Comparison of ENCODE assay signal across 9 cellular contexts in the genomic region with DNA sequence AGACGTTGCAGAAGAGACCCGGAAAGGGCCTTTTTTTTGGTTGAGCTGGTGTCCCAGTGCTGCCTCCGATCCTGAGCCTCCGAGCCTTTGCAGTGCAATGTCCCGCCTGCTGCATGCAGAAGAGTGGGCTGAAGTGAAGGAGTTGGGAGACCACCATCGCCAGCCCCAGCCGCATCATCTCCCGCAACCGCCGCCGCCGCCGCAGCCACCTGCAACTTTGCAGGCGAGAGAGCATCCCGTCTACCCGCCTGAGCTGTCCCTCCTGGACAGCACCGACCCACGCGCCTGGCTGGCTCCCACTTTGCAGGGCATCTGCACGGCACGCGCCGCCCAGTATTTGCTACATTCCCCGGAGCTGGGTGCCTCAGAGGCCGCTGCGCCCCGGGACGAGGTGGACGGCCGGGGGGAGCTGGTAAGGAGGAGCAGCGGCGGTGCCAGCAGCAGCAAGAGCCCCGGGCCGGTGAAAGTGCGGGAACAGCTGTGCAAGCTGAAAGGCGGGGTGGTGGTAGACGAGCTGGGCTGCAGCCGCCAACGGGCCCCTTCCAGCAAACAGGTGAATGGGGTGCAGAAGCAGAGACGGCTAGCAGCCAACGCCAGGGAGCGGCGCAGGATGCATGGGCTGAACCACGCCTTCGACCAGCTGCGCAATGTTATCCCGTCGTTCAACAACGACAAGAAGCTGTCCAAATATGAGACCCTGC. TPM values are rescaled to one million over a fixed set of nuclear protein-coding genes. Genes with fewer than 3 reads are reported as not detected.
DNase-seq lines count a peak whose midpoint lies in the region; ATAC-seq, FAIRE-seq and TF ChIP-seq lines count a peak whose summit lies in the region.
"Had no signal": no experiment of that assay in that cellular context is flagged by ENCODE, and none has a peak within 500 bp of the region (broad histone marks: within the 10 kb centered on the region; RNA-seq: fewer than 3 reads in every experiment).

No MANE protein-coding gene starts in this region.

- H3K4me3 Mint-ChIP-seq in brain (peak overlapping the region; percentile 82 to 88 (median 87)), mesothelial cell of epicardium (peak overlapping the region; percentile 68)

- no peaks in the 10 kb centered on the region for H3K9me3 ChIP-seq in A549

- CTCF ChIA-PET in A549 (lab: Yijun Ruan, JAX) = no interaction called here

- no peak for TF ChIP-seq RAD21 in A549 (conservative IDR thresholded peaks at IDR 0.05 in 1 of 2, IDR thresholded peaks at IDR 0.05 in 1 of 2)

- WGBS in A549 (ENCODE audit: missing lambda C conversion rate) = 14% methylated on average over 23 of the region's 49 CpGs

- H3K36me3 Mint-ChIP-seq in brain (no peaks in the 10 kb centered on the region), mesothelial cell of epicardium (no peaks in the 10 kb centered on the region)

- peaks cover 3% of the 10 kb centered on the region; the same call in 1 of the 3 replicates for H3K4me1 ChIP-seq in A549

- peaks cover 34% of the 10 kb centered on the region for H3K4me1 Mint-ChIP-seq in brain
- peaks cover 25% of the 10 kb centered on the region for H3K4me1 Mint-ChIP-seq in mesothelial cell of epicardium

- H3K27ac ChIP-seq in A549 = no peak overlapping the region

- POLR2A ChIA-PET in A549 (lab: Yijun Ruan, JAX) = no interaction called here

- TF ChIP-seq POLR2A in A549 (IDR thresholded peaks at IDR 0.05; ENCODE audit: low read length) = no peak

- H3K9me3 Mint-ChIP-seq in brain (peaks cover 0 to 9% (median 6%) of the 10 kb centered on the region in 5 experiments), mesothelial cell of epicardium (no peaks in the 10 kb centered on the region)

- H3K27ac Mint-ChIP-seq in brain = no peak overlapping the region
- no peak overlapping the region for H3K27ac Mint-ChIP-seq in mesothelial cell of epicardium

- no peak for FAIRE-seq in A549 (lab: Jason Lieb, UNC)

- H3K27me3 Mint-ChIP-seq in brain = peaks cover 100% of the 10 kb centered on the region
- H3K27me3 Mint-ChIP-seq in mesothelial cell of epicardium (ENCODE audit: low read depth) = peaks cover 100% of the 10 kb centered on the region

- H3K4me2 ChIP-seq in A549 = peak overlapping the region; percentile 89

- no peak for DNase-seq in A549 (ENCODE audit: low read depth in 1 of 2, low spot score in 1 of 2)
- peak; percentile 27 for DNase-seq in HT-29 (ENCODE audit: low spot score)
- DNase-seq in mesothelial cell of epicardium (ENCODE audit: low spot score in 2 of 2, unreplicated experiment in 2 of 2) = peak in 1 of 2 experiments; percentile 49
- DNase-seq in GOT3 (lab: John Stamatoyannopoulos, UW) = no peak
- no peak for DNase-seq in GM19238 (ENCODE audit: insufficient read length, low spot score)
- no peak for DNase-seq in RKO (ENCODE audit: low spot score)

- H3K4me3 ChIP-seq in A549 = peak overlapping the region; percentile 51

- no peak for TF ChIP-seq EP300 in A549 (IDR thresholded peaks at IDR 0.05)

- TF ChIP-seq CTCF in A549 (IDR thresholded peaks at IDR 0.05) (no peak), brain (conservative IDR thresholded peaks at IDR 0.05) (no peak), mesothelial cell of epicardium (IDR thresholded peaks at IDR 0.05; ENCODE audit: unreplicated experiment) (no peak)

- ATAC-seq in A549 = peak; percentile 60 to 72
- no peak for ATAC-seq in GM21717 (IDR thresholded peaks at IDR 0.05; ENCODE audit: unreplicated experiment)

TF ChIP-seq in A549, 52 proteins besides CTCF, POLR2A, EP300 and RAD21:
- TF ChIP-seq, protein P1, sequence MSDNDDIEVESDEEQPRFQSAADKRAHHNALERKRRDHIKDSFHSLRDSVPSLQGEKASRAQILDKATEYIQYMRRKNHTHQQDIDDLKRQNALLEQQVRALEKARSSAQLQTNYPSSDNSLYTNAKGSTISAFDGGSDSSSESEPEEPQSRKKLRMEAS (IDR thresholded peaks at IDR 0.05) = peak; percentile 4; the same call in 1 of the 2 replicates
- no peak for TF ChIP-seq KDM5A (IDR thresholded peaks at IDR 0.05)
- TF ChIP-seq, protein P2, sequence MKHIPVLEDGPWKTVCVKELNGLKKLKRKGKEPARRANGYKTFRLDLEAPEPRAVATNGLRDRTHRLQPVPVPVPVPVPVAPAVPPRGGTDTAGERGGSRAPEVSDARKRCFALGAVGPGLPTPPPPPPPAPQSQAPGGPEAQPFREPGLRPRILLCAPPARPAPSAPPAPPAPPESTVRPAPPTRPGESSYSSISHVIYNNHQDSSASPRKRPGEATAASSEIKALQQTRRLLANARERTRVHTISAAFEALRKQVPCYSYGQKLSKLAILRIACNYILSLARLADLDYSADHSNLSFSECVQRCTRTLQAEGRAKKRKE (CRISPR knock-in tag; IDR thresholded peaks at IDR 0.05; ENCODE audit: low read depth) = no peak
- TF ChIP-seq NPAS2 (CRISPR knock-in tag; IDR thresholded peaks at IDR 0.05; ENCODE audit: borderline replicate concordance) = no peak
- no peak for TF ChIP-seq HES2 (IDR thresholded peaks at IDR 0.05)
TF ChIP-seq in A549: peak in this region for 1.

RNA-seq across cellular contexts. Expression of gene ATOH1, which starts 0.4 kb away (rescaled TPM):
- polyA plus RNA-seq in A549 (2011; rRNA removed) (not detected in 2 replicates), A549 (2017; fragmentation: RNase III; extraction: RNeasy Plus Mini Kit Qiagen cat#74134 plus additional on column Dnase treatment) (not detected in 3 replicates), brain (ENCODE audit: insufficient read depth, low read depth, low replicate concordance) (not detected)
- polyA plus RNA-seq in A549 (2012; cell fraction: cytosol; rRNA removed) = not detected in 2 replicates
- polyA plus RNA-seq in A549 (2012; cell fraction: nucleus; rRNA removed) = not detected in 2 replicates
- polyA minus RNA-seq in A549 (2011; rRNA and poly(A)+ RNA removed) = not detected in 2 replicates
- 2.7 and 3.7 TPM in 2 replicates for total RNA-seq in HT-29 (2014; rRNA removed; shearing (Covaris generic))
- total RNA-seq in mesothelial cell of epicardium = not detected in 3 replicates
- total RNA-seq: glomerular endothelial cell had no signal
